ENCODE assay signal across 15 cellular contexts in genomic region chr12:117059156-117059555, GRCh38. TPM values are rescaled to one million over a fixed set of nuclear protein-coding genes. Genes with fewer than 3 reads are reported as not detected.
"Had no signal": no experiment of that assay in that cellular context is flagged by ENCODE, and none has a peak within 500 bp of the region (broad histone marks: within the 10 kb centered on the region; RNA-seq: fewer than 3 reads in every experiment).

No MANE protein-coding gene starts in this region.

- H3K27me3 Mint-ChIP-seq: activated CD4-positive, alpha-beta T cell treated with anti-CD3 and anti-CD28 coated beads, Interleukin-2, amount 10 ng/mL, durations not matched to agents 7 days and 5 days; activated naive CD8-positive, alpha-beta T cell treated with anti-CD3 and anti-CD28 coated beads for 36 hours had no signal

- DNase-seq: activated CD4-positive, alpha-beta T cell treated with anti-CD3 and anti-CD28 coated beads, Interleukin-2, amount 10 ng/mL, durations not matched to agents 7 days and 5 days; activated naive CD8-positive, alpha-beta T cell treated with anti-CD3 and anti-CD28 coated beads for 36 hours; aorta; endodermal cell; gastrocnemius medialis; left colon; mammary epithelial cell; naive B cell; small intestine; stimulated activated CD4-positive, alpha-beta T cell treated with anti-CD3 and anti-CD28 coated beads, Interleukin-4, amount 100 ng/mL, for 24 hours; stimulated activated naive CD4-positive, alpha-beta T cell treated with Interleukin-2 at 50 U/mL for 16 hours; uterus had no signal

- H3K4me3 ChIP-seq: breast epithelium, gastrocnemius medialis, tibial nerve, uterus had no signal

- H3K27me3 ChIP-seq: breast epithelium, gastrocnemius medialis, tibial nerve, uterus had no signal

- H3K4me3 Mint-ChIP-seq: activated CD4-positive, alpha-beta T cell treated with anti-CD3 and anti-CD28 coated beads, Interleukin-2, amount 10 ng/mL, durations not matched to agents 7 days and 5 days; activated naive CD8-positive, alpha-beta T cell treated with anti-CD3 and anti-CD28 coated beads for 36 hours; activated T-helper 1 cell treated with anti-CD3 and anti-CD28 coated beads, Interleukin-12 subunit alpha, Interleukin-12 subunit beta, Interleukin-2, Interleukin-4 antibody, amounts not matched to agents 30 ng/mL and 10 ng/mL and 1 ng/mL, durations not matched to agents 14 hours and 24 hours and 36 hours; endodermal cell had no signal

- H3K36me3 Mint-ChIP-seq: naive B cell had no signal

- H3K4me1 ChIP-seq: breast epithelium, gastrocnemius medialis, uterus had no signal

- H3K27ac ChIP-seq: breast epithelium, gastrocnemius medialis, tibial nerve, uterus had no signal

- H3K9me3 ChIP-seq: breast epithelium, gastrocnemius medialis, tibial nerve, uterus had no signal

- H3K36me3 ChIP-seq: breast epithelium, gastrocnemius medialis, tibial nerve, uterus had no signal

- H3K27ac Mint-ChIP-seq: activated CD4-positive, alpha-beta T cell treated with anti-CD3 and anti-CD28 coated beads, Interleukin-2, amount 10 ng/mL, durations not matched to agents 7 days and 5 days; activated naive CD8-positive, alpha-beta T cell treated with anti-CD3 and anti-CD28 coated beads for 36 hours; activated T-helper 1 cell treated with anti-CD3 and anti-CD28 coated beads, Interleukin-12 subunit alpha, Interleukin-12 subunit beta, Interleukin-2, Interleukin-4 antibody, amounts not matched to agents 30 ng/mL and 10 ng/mL and 1 ng/mL, durations not matched to agents 14 hours and 24 hours and 36 hours; naive B cell had no signal

- ATAC-seq: gastrocnemius medialis, left colon had no signal

RNA-seq across cellular contexts. Expression of gene TESC, which starts 40.1 kb away (rescaled TPM):
- polyA plus RNA-seq: mammary epithelial cell had no signal
